In genomic region chr19:6739390-6739883, GRCh38 we compare ENCODE assay signal across 1 cellular context.
TF ChIP-seq lines count a peak whose summit lies in the region.

A gene with protein sequence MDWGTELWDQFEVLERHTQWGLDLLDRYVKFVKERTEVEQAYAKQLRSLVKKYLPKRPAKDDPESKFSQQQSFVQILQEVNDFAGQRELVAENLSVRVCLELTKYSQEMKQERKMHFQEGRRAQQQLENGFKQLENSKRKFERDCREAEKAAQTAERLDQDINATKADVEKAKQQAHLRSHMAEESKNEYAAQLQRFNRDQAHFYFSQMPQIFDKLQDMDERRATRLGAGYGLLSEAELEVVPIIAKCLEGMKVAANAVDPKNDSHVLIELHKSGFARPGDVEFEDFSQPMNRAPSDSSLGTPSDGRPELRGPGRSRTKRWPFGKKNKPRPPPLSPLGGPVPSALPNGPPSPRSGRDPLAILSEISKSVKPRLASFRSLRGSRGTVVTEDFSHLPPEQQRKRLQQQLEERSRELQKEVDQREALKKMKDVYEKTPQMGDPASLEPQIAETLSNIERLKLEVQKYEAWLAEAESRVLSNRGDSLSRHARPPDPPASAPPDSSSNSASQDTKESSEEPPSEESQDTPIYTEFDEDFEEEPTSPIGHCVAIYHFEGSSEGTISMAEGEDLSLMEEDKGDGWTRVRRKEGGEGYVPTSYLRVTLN (plus strand): TSS chr19:6739680. CDS start chr19:6739762, 82 bp downstream.

TF ChIP-seq in HEK293, 187 proteins besides CTCF, POLR2A, EP300 and RAD21 (continued from another document):
- TF ChIP-seq, protein P1, sequence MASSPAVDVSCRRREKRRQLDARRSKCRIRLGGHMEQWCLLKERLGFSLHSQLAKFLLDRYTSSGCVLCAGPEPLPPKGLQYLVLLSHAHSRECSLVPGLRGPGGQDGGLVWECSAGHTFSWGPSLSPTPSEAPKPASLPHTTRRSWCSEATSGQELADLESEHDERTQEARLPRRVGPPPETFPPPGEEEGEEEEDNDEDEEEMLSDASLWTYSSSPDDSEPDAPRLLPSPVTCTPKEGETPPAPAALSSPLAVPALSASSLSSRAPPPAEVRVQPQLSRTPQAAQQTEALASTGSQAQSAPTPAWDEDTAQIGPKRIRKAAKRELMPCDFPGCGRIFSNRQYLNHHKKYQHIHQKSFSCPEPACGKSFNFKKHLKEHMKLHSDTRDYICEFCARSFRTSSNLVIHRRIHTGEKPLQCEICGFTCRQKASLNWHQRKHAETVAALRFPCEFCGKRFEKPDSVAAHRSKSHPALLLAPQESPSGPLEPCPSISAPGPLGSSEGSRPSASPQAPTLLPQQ (tag by site-specific recombination; IDR thresholded peaks at IDR 0.05): 0 out of 2 replicates have a peak, but pooled peaks have one; percentile 44
- TF ChIP-seq ZSCAN30 (tag by site-specific recombination; IDR thresholded peaks at IDR 0.05) (no peak), KLF17 (tag by site-specific recombination; IDR thresholded peaks at IDR 0.05) (no peak), ZFHX2 (tag by site-specific recombination; conservative IDR thresholded peaks at IDR 0.05) (no peak), KLF9 (tag by site-specific recombination; IDR thresholded peaks at IDR 0.05; ENCODE audit: low read depth) (peak; percentile 49), ZNF416 (tag by site-specific recombination; IDR thresholded peaks at IDR 0.05) (no peak), ZFP3 (tag by site-specific recombination; IDR thresholded peaks at IDR 0.05; ENCODE audit: low read depth) (no peak), HOXA7 (CRISPR knock-in tag; IDR thresholded peaks at IDR 0.05; ENCODE audit: borderline replicate concordance) (no peak), ZNF280D (tag by site-specific recombination; IDR thresholded peaks at IDR 0.05) (no peak), ZNF555 (tag by site-specific recombination; conservative IDR thresholded peaks at IDR 0.05) (no peak), ZNF366 (tag by site-specific recombination; conservative IDR thresholded peaks at IDR 0.05) (no peak), KLF8 (tag by site-specific recombination; IDR thresholded peaks at IDR 0.05) (peak; percentile 50; the same call in 1 of the 2 replicates), SP3 (tag by site-specific recombination; IDR thresholded peaks at IDR 0.05) (peak; percentile 75), ZNF521 (tag by site-specific recombination; IDR thresholded peaks at IDR 0.05) (no peak), ZNF19 (tag by site-specific recombination; IDR thresholded peaks at IDR 0.05; ENCODE audit: low read depth) (no peak)
- TF ChIP-seq, protein P2, sequence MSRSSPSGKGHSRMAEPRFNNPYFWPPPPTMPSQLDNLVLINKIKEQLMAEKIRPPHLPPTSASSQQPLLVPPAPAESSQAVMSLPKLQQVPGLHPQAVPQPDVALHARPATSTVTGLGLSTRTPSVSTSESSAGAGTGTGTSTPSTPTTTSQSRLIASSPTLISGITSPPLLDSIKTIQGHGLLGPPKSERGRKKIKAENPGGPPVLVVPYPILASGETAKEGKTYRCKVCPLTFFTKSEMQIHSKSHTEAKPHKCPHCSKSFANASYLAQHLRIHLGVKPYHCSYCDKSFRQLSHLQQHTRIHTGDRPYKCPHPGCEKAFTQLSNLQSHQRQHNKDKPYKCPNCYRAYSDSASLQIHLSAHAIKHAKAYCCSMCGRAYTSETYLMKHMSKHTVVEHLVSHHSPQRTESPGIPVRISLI (tag by site-specific recombination; IDR thresholded peaks at IDR 0.05): no peak
